In the genomic region with DNA sequence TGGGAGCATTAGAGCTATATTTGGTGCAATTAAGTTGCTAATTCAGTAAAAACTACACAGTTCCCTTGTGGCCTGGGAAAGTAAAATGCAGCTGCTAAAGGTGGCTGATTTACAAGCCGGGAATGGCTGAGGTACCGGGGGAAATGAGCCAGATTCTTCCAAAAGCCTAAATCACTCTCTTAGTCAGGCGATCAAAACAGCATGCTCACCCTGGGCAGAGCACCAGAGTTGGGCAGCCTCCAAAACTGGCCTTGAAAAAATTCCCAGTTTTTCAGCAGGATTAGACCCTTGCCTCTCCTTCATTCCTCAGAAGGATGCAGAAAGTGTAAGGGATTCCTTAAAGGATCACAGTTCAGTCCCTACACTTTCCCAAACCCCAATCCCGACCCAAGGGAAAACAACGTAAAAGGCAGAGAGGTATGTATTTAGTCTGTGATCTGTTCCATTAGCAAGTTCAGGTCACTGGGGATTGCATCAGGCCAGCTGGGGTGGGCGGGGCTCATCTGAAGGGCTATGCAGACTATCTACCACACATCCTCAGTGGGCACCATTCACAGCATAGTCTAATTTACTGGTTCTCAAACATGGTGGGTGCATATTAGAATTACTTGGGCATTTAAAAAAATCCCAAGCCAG, we compare ENCODE assay signal across 14 cellular contexts. TPM values are rescaled to one million over a fixed set of nuclear protein-coding genes. Genes with fewer than 3 reads are reported as not detected.
DNase-seq lines count a peak whose midpoint lies in the region; ATAC-seq and TF ChIP-seq lines count a peak whose summit lies in the region.
"Had no signal": no experiment of that assay in that cellular context is flagged by ENCODE, and none has a peak within 500 bp of the region (broad histone marks: within the 10 kb centered on the region; RNA-seq: fewer than 3 reads in every experiment).

No MANE protein-coding gene starts in this region.

- H3K36me3 ChIP-seq in BJ (ENCODE audit: control insufficient read depth, insufficient read depth, low read length): no peaks in the 10 kb centered on the region
- no peaks in the 10 kb centered on the region for H3K36me3 ChIP-seq in mesendoderm (ENCODE audit: control insufficient read depth, insufficient read depth, low read length)
- H3K36me3 ChIP-seq: upper lobe of left lung had no signal

- no peaks in the 10 kb centered on the region for H3K79me2 ChIP-seq in mesendoderm (ENCODE audit: control insufficient read depth, insufficient read depth, low read length)

- WGBS in mesendoderm (ENCODE audit: extremely low coverage, insufficient coverage, low lambda C conversion rate): no CpG with 5 or more reads among the region's 6 CpGs

- H3K9me3 Mint-ChIP-seq in activated T-cell treated with anti-CD3 and anti-CD28 coated beads, Interleukin-2, amount 50 U/mL, for 72 hours: peaks cover 0 to 2% of the 10 kb centered on the region in 2 donors
- H3K9me3 Mint-ChIP-seq: activated CD4-positive, alpha-beta T cell treated with anti-CD3 and anti-CD28 coated beads, Interleukin-2, amount 10 ng/mL, durations not matched to agents 24 days and 14 days; natural killer cell treated with Interleukin-12 subunit alpha and Interleukin-12 subunit beta and Interleukin-15 and Interleukin-18, amount 100 ng/mL, for 72 hours had no signal

- CTCF ChIA-PET in BJ (lab: Yijun Ruan, JAX): interaction anchor here (0.5 to 1.9 kb wide), 9 partner anchors 9 to 360 kb away, joined by 3 to 7 read pairs (median 3); no protein-coding TSS in a partner anchor

- peaks cover 60% of the 10 kb centered on the region for H3K27me3 Mint-ChIP-seq in activated T-cell treated with anti-CD3 and anti-CD28 coated beads, Interleukin-2, amount 50 U/mL, for 72 hours (ENCODE audit: low read depth)

- no peak overlapping the region for H2AK5ac ChIP-seq in mesendoderm (ENCODE audit: low read length)

- ATAC-seq in HG03439 (IDR thresholded peaks at IDR 0.05; ENCODE audit: unreplicated experiment) (no peak), HG03565 (IDR thresholded peaks at IDR 0.05; ENCODE audit: unreplicated experiment) (no peak)
- no peak for ATAC-seq in activated T-cell treated with anti-CD3 and anti-CD28 coated beads, Interleukin-2, amount 50 U/mL, for 72 hours (replicated peaks in 1 of 2)
- ATAC-seq: natural killer cell treated with Interleukin-12 subunit alpha and Interleukin-12 subunit beta and Interleukin-15 and Interleukin-18, amount 100 ng/mL, for 72 hours; PC-3 had no signal

- H3K4ac ChIP-seq in mesendoderm (ENCODE audit: low read depth, low read length): no peak overlapping the region

- H3K18ac ChIP-seq in mesendoderm (ENCODE audit: low read length): peak overlapping the region; percentile 25

- H3K36me3 Mint-ChIP-seq in activated T-cell treated with anti-CD3 and anti-CD28 coated beads, Interleukin-2, amount 50 U/mL, for 72 hours (ENCODE audit: insufficient read depth in 2 of 2): peaks cover 2% of the 10 kb centered on the region in 2 donors
- H3K36me3 Mint-ChIP-seq: natural killer cell treated with Interleukin-12 subunit alpha and Interleukin-12 subunit beta and Interleukin-15 and Interleukin-18, amount 100 ng/mL, for 72 hours had no signal

- no peak overlapping the region for H3K4me3 ChIP-seq in BJ (ENCODE audit: low read depth, low read length)
- H3K4me3 ChIP-seq in cardiac fibroblast (replicated peaks in 1 of 2; ENCODE audit: low read depth in 2 of 2, low read length in 2 of 2): no peak overlapping the region
- H3K4me3 ChIP-seq in mesendoderm (ENCODE audit: low read length): no peak overlapping the region
- H3K4me3 ChIP-seq: upper lobe of left lung had no signal

- POLR2A ChIA-PET in BJ (lab: Charles Lee): interaction anchor here (0.6 kb wide), 1 partner anchor 7 kb away, joined by 6 read pairs; no protein-coding TSS in a partner anchor

- H3K4me3 Mint-ChIP-seq in activated T-cell treated with anti-CD3 and anti-CD28 coated beads, Interleukin-2, amount 50 U/mL, for 72 hours: no peak overlapping the region
- H3K4me3 Mint-ChIP-seq: activated CD4-positive, alpha-beta T cell treated with anti-CD3 and anti-CD28 coated beads, Interleukin-2, amount 10 ng/mL, durations not matched to agents 24 days and 14 days; natural killer cell treated with Interleukin-12 subunit alpha and Interleukin-12 subunit beta and Interleukin-15 and Interleukin-18, amount 100 ng/mL, for 72 hours had no signal

- H3K27ac Mint-ChIP-seq in activated T-cell treated with anti-CD3 and anti-CD28 coated beads, Interleukin-2, amount 50 U/mL, for 72 hours: no peak overlapping the region
- H3K27ac Mint-ChIP-seq: activated CD4-positive, alpha-beta T cell treated with anti-CD3 and anti-CD28 coated beads, Interleukin-2, amount 10 ng/mL, durations not matched to agents 24 days and 14 days; natural killer cell treated with Interleukin-12 subunit alpha and Interleukin-12 subunit beta and Interleukin-15 and Interleukin-18, amount 100 ng/mL, for 72 hours had no signal

- H3K27ac ChIP-seq in mesendoderm (ENCODE audit: low read depth, low read length): no peak overlapping the region
- H3K27ac ChIP-seq: upper lobe of left lung had no signal

- H3K27me3 ChIP-seq in BJ (ENCODE audit: control insufficient read depth, insufficient read depth, low read length) (no peaks in the 10 kb centered on the region; the same call in 1 of the 2 replicates), mesendoderm (ENCODE audit: insufficient read depth, low read length, poor library complexity) (no peaks in the 10 kb centered on the region)
- H3K27me3 ChIP-seq: upper lobe of left lung had no signal

- no peak overlapping the region for H3K9ac ChIP-seq in mesendoderm (ENCODE audit: low read length)

- no peak overlapping the region for H2BK120ac ChIP-seq in mesendoderm (ENCODE audit: low read depth, low read length)

- no peak overlapping the region for H2BK15ac ChIP-seq in mesendoderm (replicated peaks; ENCODE audit: low read depth)

- H3K4me1 Mint-ChIP-seq in activated T-cell treated with anti-CD3 and anti-CD28 coated beads, Interleukin-2, amount 50 U/mL, for 72 hours (ENCODE audit: low read depth): no peaks in the 10 kb centered on the region
- H3K4me1 Mint-ChIP-seq: activated CD4-positive, alpha-beta T cell treated with anti-CD3 and anti-CD28 coated beads, Interleukin-2, amount 10 ng/mL, durations not matched to agents 24 days and 14 days had no signal

- H3K79me1 ChIP-seq in mesendoderm (ENCODE audit: low read length): no peaks in the 10 kb centered on the region

- no peak for TF ChIP-seq CTCF in BJ (IDR thresholded peaks at IDR 0.05; ENCODE audit: insufficient read depth, low read depth, low read length)
- no peak for TF ChIP-seq CTCF in cardiac fibroblast (IDR thresholded peaks at IDR 0.05; ENCODE audit: low read depth, low read length)

- H4K8ac ChIP-seq in mesendoderm (ENCODE audit: low read depth, low read length): no peak overlapping the region

- H3K4me1 ChIP-seq in mesendoderm (ENCODE audit: control insufficient read depth, low read depth, low read length): no peaks in the 10 kb centered on the region
- H3K4me1 ChIP-seq: upper lobe of left lung had no signal

- DNase-seq in BJ (ENCODE audit: low read depth) (peak; percentile 66), NAMALWA (ENCODE audit: low spot score) (peak; percentile 20), cardiac fibroblast (ENCODE audit: low read depth in 2 of 2) (peak; percentile 33 to 54), mesendoderm (peak; percentile 69), NCI-H2196 (lab: John Stamatoyannopoulos, UW; ENCODE audit: unreplicated experiment) (no peak)
- DNase-seq in activated T-cell treated with anti-CD3 and anti-CD28 coated beads, Interleukin-2, amount 50 U/mL, for 72 hours: no peak
- DNase-seq: activated CD4-positive, alpha-beta T cell treated with anti-CD3 and anti-CD28 coated beads, Interleukin-2, amount 10 ng/mL, durations not matched to agents 24 days and 14 days; DMS79; PC-3; upper lobe of left lung had no signal

- H2BK5ac ChIP-seq in mesendoderm (ENCODE audit: low read length): no peak overlapping the region

- peak overlapping the region; percentile 52 for H3K56ac ChIP-seq in mesendoderm (ENCODE audit: low read length)

- H4K5ac ChIP-seq in mesendoderm (ENCODE audit: low read length): no peak overlapping the region

- H3K23ac ChIP-seq in mesendoderm (ENCODE audit: low read length): no peak overlapping the region

- H3K4me2 ChIP-seq in mesendoderm (ENCODE audit: low read length): no peak overlapping the region

RNA-seq across cellular contexts. Expression of a gene that starts 16.9 kb away (rescaled TPM):
- not detected in 2 replicates for polyA plus RNA-seq in BJ (2011; rRNA removed)
- polyA minus RNA-seq in BJ (2011; rRNA and poly(A)+ RNA removed): not detected in 2 replicates
- 0.01 TPM for polyA plus RNA-seq in mesendoderm (2013, experiment 1 of 2)
- not detected for polyA plus RNA-seq in mesendoderm (2013, experiment 2 of 2)
- not detected for total RNA-seq in activated T-cell treated with anti-CD3 and anti-CD28 coated beads, Interleukin-2, amount 50 U/mL, for 72 hours
- total RNA-seq: activated CD4-positive, alpha-beta T cell treated with anti-CD3 and anti-CD28 coated beads, Interleukin-2, amount 10 ng/mL, durations not matched to agents 24 days and 14 days; glomerular endothelial cell; natural killer cell treated with Interleukin-12 subunit alpha and Interleukin-12 subunit beta and Interleukin-15 and Interleukin-18, amount 100 ng/mL, for 72 hours; PC-3; upper lobe of left lung had no signal

Comparison
In these comparisons a context has a peak if more than half of its experiments do, and no peak if none do; other contexts are left out.
1. DNase-seq: peak in BJ (single experiment), NAMALWA (single experiment), cardiac fibroblast (2 of 2) and mesendoderm (single experiment); none in NCI-H2196 (single experiment) and activated T-cell treated with anti-CD3 and anti-CD28 coated beads, Interleukin-2, amount 50 U/mL, for 72 hours (0 of 2).